Comparison of ENCODE assay signal across 15 cellular contexts in the genomic region with DNA sequence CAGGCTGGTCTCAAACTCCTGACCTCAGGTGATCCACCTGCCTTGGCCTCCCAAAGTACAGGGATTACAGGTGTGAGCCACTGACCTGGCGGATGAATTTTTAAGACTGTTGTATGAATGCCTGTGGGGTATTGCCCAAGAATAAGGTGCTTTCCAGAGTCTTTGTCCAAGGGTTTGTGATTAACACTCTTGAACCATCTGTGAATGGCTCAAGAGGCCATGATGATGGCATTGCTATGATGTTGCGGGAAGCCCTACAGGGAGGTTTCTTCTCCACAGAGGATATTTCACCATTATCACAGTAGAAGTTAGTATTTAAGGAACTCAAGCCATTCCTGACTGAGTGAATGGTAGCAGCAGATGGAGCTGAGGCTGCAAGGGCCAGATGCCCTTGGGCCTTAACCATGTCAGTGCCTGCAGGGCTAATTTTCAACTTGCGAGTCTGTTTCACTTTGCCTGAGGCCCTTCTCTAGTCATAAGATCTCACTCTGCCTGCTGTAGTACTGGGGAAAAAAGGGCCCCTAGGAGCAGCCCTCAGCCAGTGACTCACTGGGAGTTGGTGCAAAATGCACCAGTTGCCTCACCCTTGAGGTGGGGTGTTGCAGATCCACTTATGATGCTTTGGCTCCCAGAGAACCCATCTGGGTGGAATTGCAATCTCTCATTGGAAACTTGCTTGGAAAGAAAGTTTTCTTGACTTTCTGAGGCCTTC.
DNase-seq lines count a peak whose midpoint lies in the region; ATAC-seq, FAIRE-seq and TF ChIP-seq lines count a peak whose summit lies in the region.
"Had no signal": no experiment of that assay in that cellular context is flagged by ENCODE, and none has a peak within 500 bp of the region (broad histone marks: within the 10 kb centered on the region; RNA-seq: fewer than 3 reads in every experiment).

No MANE protein-coding gene starts in this region.

- ATAC-seq in activated CD8-positive, alpha-beta T cell treated with anti-CD3 and anti-CD28 coated beads for 36 hours, result no peak
- no peak for ATAC-seq in left ventricle myocardium superior
- ATAC-seq: activated T-cell treated with anti-CD3 and anti-CD28 coated beads, Interleukin-2, amount 50 U/mL, for 4 hours had no signal

- H3K4me3 Mint-ChIP-seq in CD14-positive monocyte, result no peak overlapping the region
- no peak overlapping the region for H3K4me3 Mint-ChIP-seq in activated CD8-positive, alpha-beta T cell treated with anti-CD3 and anti-CD28 coated beads for 36 hours
- H3K4me3 Mint-ChIP-seq: activated T-cell treated with anti-CD3 and anti-CD28 coated beads, Interleukin-2, amount 50 U/mL, for 4 hours; neural progenitor cell had no signal

- H3K27ac Mint-ChIP-seq in CD14-positive monocyte, result peak overlapping the region in 2 of 7 donors; percentile 12 to 30
- H3K27ac Mint-ChIP-seq in activated CD8-positive, alpha-beta T cell treated with anti-CD3 and anti-CD28 coated beads for 36 hours, result no peak overlapping the region
- H3K27ac Mint-ChIP-seq: neural progenitor cell had no signal

- intact Hi-C loops in CD14-positive monocyte (cut with micrococcal nuclease), result no loop called here
- intact Hi-C loops in activated CD8-positive, alpha-beta T cell treated with anti-CD3 and anti-CD28 coated beads for 36 hours (cut with micrococcal nuclease), result no loop called here
- intact Hi-C loops in left ventricle myocardium superior (cut with micrococcal nuclease), result no loop called here

- no peaks in the 10 kb centered on the region for H3K36me3 Mint-ChIP-seq in CD14-positive monocyte
- H3K36me3 Mint-ChIP-seq in activated CD8-positive, alpha-beta T cell treated with anti-CD3 and anti-CD28 coated beads for 36 hours (ENCODE audit: low read depth), result no peaks in the 10 kb centered on the region
- H3K36me3 Mint-ChIP-seq: neural progenitor cell had no signal

- no peaks in the 10 kb centered on the region for H3K9me3 ChIP-seq in keratinocyte (ENCODE audit: control insufficient read depth, low read depth, low read length)
- H3K9me3 ChIP-seq: left ventricle myocardium inferior had no signal

- peak overlapping the region; percentile 77 for H3K4me2 ChIP-seq in keratinocyte (ENCODE audit: control insufficient read depth, extremely low read depth, insufficient read depth, low read depth, low read length)
- H3K4me2 ChIP-seq: neural progenitor cell had no signal

- H3K4me1 ChIP-seq in keratinocyte (ENCODE audit: control insufficient read depth, extremely low read depth, insufficient read depth, low read length), result peaks cover 54% of the 10 kb centered on the region
- H3K4me1 ChIP-seq: left ventricle myocardium inferior, neural progenitor cell had no signal

- no peaks in the 10 kb centered on the region for H3K9me1 ChIP-seq in keratinocyte (ENCODE audit: control insufficient read depth, extremely low read depth, insufficient read depth, low read length)

- CTCF ChIA-PET in activated CD8-positive, alpha-beta T cell treated with anti-CD3 and anti-CD28 coated beads for 36 hours (lab: Charles Lee), result no interaction called here

- peak; percentile 79 for FAIRE-seq in keratinocyte (lab: Jason Lieb, UNC)

- H4K20me1 ChIP-seq in keratinocyte (ENCODE audit: control insufficient read depth, extremely low read depth, insufficient read depth, low read length), result no peaks in the 10 kb centered on the region

- POLR2A ChIA-PET in activated CD8-positive, alpha-beta T cell treated with anti-CD3 and anti-CD28 coated beads for 36 hours (lab: Charles Lee), result no interaction called here

- H3K27me3 ChIP-seq in brain microvascular endothelial cell (replicated peaks) (no peaks in the 10 kb centered on the region), keratinocyte (ENCODE audit: control insufficient read depth, extremely low read depth, insufficient read depth, low read length) (no peaks in the 10 kb centered on the region)
- H3K27me3 ChIP-seq: neural progenitor cell had no signal

- dilution Hi-C loops in keratinocyte (cut with MboI; ENCODE audit: extremely low pct_ligation_motif_present, low sequenced_read_pairs), result no loop called here

- DNase-seq in CD14-positive monocyte (ENCODE audit: low spot score) (peak; percentile 48), LHCN-M2 (ENCODE audit: low read depth) (peak; percentile 72), brain microvascular endothelial cell (peak; percentile 66), keratinocyte (ENCODE audit: low read depth, low spot score) (peak; percentile 88), C1 segment of cervical spinal cord (lab: John Stamatoyannopoulos, UW) (no peak), left ventricle myocardium superior (no peak), ACHN (no peak)
- DNase-seq in activated CD8-positive, alpha-beta T cell treated with anti-CD3 and anti-CD28 coated beads for 36 hours, result no peak
- DNase-seq: activated T-cell treated with anti-CD3 and anti-CD28 coated beads, Interleukin-2, amount 50 U/mL, for 4 hours; KBM-7; left ventricle myocardium inferior; NCI-H187; NCI-H774 had no signal

- in situ Hi-C loops in brain microvascular endothelial cell (cut with HindIII; ENCODE audit: low pct_ligation_motif_present, low sequenced_read_pairs) (no loop called here), ACHN (cut with HindIII; ENCODE audit: low pct_ligation_motif_present, low pct_unique_long_range_greater_than_20kb, low sequenced_read_pairs) (no loop called here)

- H3K9me3 Mint-ChIP-seq in CD14-positive monocyte, result peaks cover 0 to 4% (median under 1%) of the 10 kb centered on the region in 7 donors
- peaks cover under 1% of the 10 kb centered on the region for H3K9me3 Mint-ChIP-seq in activated CD8-positive, alpha-beta T cell treated with anti-CD3 and anti-CD28 coated beads for 36 hours
- H3K9me3 Mint-ChIP-seq: neural progenitor cell had no signal

- H3K4me1 Mint-ChIP-seq in CD14-positive monocyte, result peaks cover 18% of the 10 kb centered on the region
- H3K4me1 Mint-ChIP-seq in activated CD8-positive, alpha-beta T cell treated with anti-CD3 and anti-CD28 coated beads for 36 hours (ENCODE audit: low read depth), result no peaks in the 10 kb centered on the region

- H3K36me3 ChIP-seq in brain microvascular endothelial cell (replicated peaks) (no peaks in the 10 kb centered on the region), keratinocyte (ENCODE audit: control insufficient read depth in 2 of 2, extremely low read depth in 1 of 2, insufficient read depth in 2 of 2, low read length in 2 of 2) (no peaks in the 10 kb centered on the region)
- H3K36me3 ChIP-seq: left ventricle myocardium inferior, neural progenitor cell had no signal

- no peaks in the 10 kb centered on the region for H3K79me2 ChIP-seq in keratinocyte (ENCODE audit: control insufficient read depth, insufficient read depth, low read length)

- H3K27ac ChIP-seq in brain microvascular endothelial cell, result no peak overlapping the region
- peak overlapping the region; percentile 99 for H3K27ac ChIP-seq in keratinocyte (ENCODE audit: control insufficient read depth, insufficient read depth, low read length)
- H3K27ac ChIP-seq: left ventricle myocardium inferior, neural progenitor cell, SK-N-MC had no signal

- H3K9ac ChIP-seq in keratinocyte (ENCODE audit: control insufficient read depth, extremely low read depth, insufficient read depth, low read length), result peak overlapping the region; percentile 65
- H3K9ac ChIP-seq: neural progenitor cell had no signal

- H3K4me3 ChIP-seq in brain microvascular endothelial cell (ENCODE audit: low read depth, low read length) (no peak overlapping the region), keratinocyte (ENCODE audit: control insufficient read depth in 2 of 3, extremely low read depth in 1 of 3, insufficient read depth in 2 of 3, low read depth in 1 of 3, low read length in 3 of 3) (peak overlapping the region in 1 of 3 experiments; percentile 21)
- H3K4me3 ChIP-seq: left ventricle myocardium inferior, neural progenitor cell, SK-N-MC had no signal

- H3K27me3 Mint-ChIP-seq in CD14-positive monocyte (ENCODE audit: low read depth in 3 of 3), result peaks cover 0 to 2% (median 1%) of the 10 kb centered on the region in 3 donors
- no peaks in the 10 kb centered on the region for H3K27me3 Mint-ChIP-seq in activated CD8-positive, alpha-beta T cell treated with anti-CD3 and anti-CD28 coated beads for 36 hours

- H2AFZ ChIP-seq in keratinocyte (ENCODE audit: control insufficient read depth, low read length), result peak overlapping the region; percentile 50
- H2AFZ ChIP-seq: neural progenitor cell had no signal

- TF ChIP-seq CTCF in CD14-positive monocyte (IDR thresholded peaks at IDR 0.05) (no peak), brain microvascular endothelial cell (IDR thresholded peaks at IDR 0.05; ENCODE audit: low read depth, low read length, missing control alignments) (no peak), keratinocyte (optimal IDR thresholded peaks at IDR 0.05 in 1 of 3, IDR thresholded peaks at IDR 0.05 in 1 of 3, conservative IDR thresholded peaks at IDR 0.05 in 1 of 3; ENCODE audit: extremely low read depth in 1 of 3, insufficient read depth in 2 of 3, low read length in 3 of 3) (peak in 1 of 3 experiments; percentile 5)
- TF ChIP-seq CTCF in activated CD8-positive, alpha-beta T cell treated with anti-CD3 and anti-CD28 coated beads for 36 hours (IDR thresholded peaks at IDR 0.05), result no peak

Comparison
In these comparisons a context has a peak if more than half of its experiments do, and no peak if none do; other contexts are left out.
1. DNase-seq: peak in CD14-positive monocyte (single experiment), LHCN-M2 (single experiment), brain microvascular endothelial cell (single experiment) and keratinocyte (single experiment); none in C1 segment of cervical spinal cord (0 of 14), activated CD8-positive, alpha-beta T cell treated with anti-CD3 and anti-CD28 coated beads for 36 hours (single experiment), left ventricle myocardium superior (single experiment) and ACHN (single experiment).